13 cellular contexts compared by ENCODE assay signal in the genomic region with DNA sequence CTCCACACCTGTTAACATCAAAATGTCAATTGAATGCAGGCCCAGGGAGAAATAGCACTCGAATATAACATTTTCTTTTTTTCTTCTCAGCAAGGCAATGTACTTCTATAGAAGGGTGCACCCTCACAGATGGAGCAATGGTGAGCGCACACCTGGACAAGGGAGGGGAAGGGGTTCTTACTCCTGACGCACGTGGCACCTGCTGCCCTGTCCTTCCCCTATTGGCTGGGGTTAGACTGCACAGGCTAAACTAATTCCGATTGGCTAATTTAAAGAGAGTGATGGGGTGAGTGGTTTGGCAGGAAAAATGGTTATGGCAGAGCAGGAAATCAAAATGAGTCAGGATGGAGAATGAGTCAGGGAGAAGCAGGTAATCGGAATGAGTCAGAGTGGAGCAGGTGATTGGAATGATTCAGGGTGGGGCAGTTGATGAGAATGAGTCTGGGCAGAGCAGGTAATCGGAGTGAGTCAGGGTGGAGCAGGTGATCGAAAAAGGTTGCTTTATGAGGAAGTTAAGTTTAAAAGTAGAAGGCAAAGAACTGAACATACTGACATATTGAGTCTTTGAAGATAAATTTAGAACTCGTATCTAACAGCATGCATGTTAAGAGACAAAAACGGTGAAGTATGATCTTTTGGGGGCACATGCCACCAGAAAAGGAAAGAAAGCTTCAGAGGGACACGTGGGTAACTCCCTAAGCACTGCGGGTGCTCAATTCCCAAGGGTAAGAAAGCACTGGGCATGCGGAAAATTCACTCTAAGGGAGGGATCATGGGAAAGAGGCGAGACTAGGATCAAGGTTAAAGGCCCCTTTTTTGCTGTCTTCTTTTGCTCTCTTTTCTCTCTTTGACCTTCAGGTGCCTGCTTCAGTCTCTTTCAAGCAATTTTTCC.
DNase-seq lines count a peak whose midpoint lies in the region; ATAC-seq and TF ChIP-seq lines count a peak whose summit lies in the region.
"Had no signal": no experiment of that assay in that cellular context is flagged by ENCODE, and none has a peak within 500 bp of the region (broad histone marks: within the 10 kb centered on the region; RNA-seq: fewer than 3 reads in every experiment).

No MANE protein-coding gene starts in this region.

- no peak for ATAC-seq in activated naive CD8-positive, alpha-beta T cell treated with anti-CD3 and anti-CD28 coated beads, Interleukin-2, amount 50 U/mL, for 24 hours

- in situ Hi-C loops in brain microvascular endothelial cell (cut with HindIII; ENCODE audit: low pct_ligation_motif_present, low sequenced_read_pairs): no loop called here

- H3K4me3 ChIP-seq in BLaER1 treated with 17β-estradiol and CSF1 and Interleukin-3, amounts not matched to agents 10 nM and 100 nM: no peak overlapping the region
- no peak overlapping the region for H3K4me3 ChIP-seq in brain microvascular endothelial cell (ENCODE audit: low read depth, low read length)

- H3K36me3 ChIP-seq in BLaER1 treated with 17β-estradiol and CSF1 and Interleukin-3, amounts not matched to agents 10 nM and 100 nM: no peaks in the 10 kb centered on the region
- H3K36me3 ChIP-seq in brain microvascular endothelial cell (replicated peaks): no peaks in the 10 kb centered on the region

- TF ChIP-seq CTCF in brain microvascular endothelial cell (IDR thresholded peaks at IDR 0.05; ENCODE audit: low read depth, low read length, missing control alignments) (no peak), mesothelial cell of epicardium (IDR thresholded peaks at IDR 0.05; ENCODE audit: unreplicated experiment) (no peak)

- H3K4me1 ChIP-seq in BLaER1 treated with 17β-estradiol and CSF1 and Interleukin-3, amounts not matched to agents 10 nM and 100 nM: peaks cover 0 to 21% (median 10%) of the 10 kb centered on the region in 10 experiments; a peak in 14 of 20 replicates

- no peak overlapping the region for H3K4me3 Mint-ChIP-seq in mesothelial cell of epicardium
- no peak overlapping the region for H3K4me3 Mint-ChIP-seq in activated naive CD8-positive, alpha-beta T cell treated with anti-CD3 and anti-CD28 coated beads, Interleukin-2, amount 50 U/mL, for 24 hours
- H3K4me3 Mint-ChIP-seq: CD4-positive, CD25-positive, alpha-beta regulatory T cell had no signal

- peaks cover 6% of the 10 kb centered on the region for H3K27me3 Mint-ChIP-seq in mesothelial cell of epicardium (ENCODE audit: low read depth)
- H3K27me3 Mint-ChIP-seq in activated naive CD8-positive, alpha-beta T cell treated with anti-CD3 and anti-CD28 coated beads, Interleukin-2, amount 50 U/mL, for 24 hours: peaks cover 3% of the 10 kb centered on the region

- DNase-seq in HPDE6-E6E7 (ENCODE audit: extremely low spot score) (peak; percentile 44), brain microvascular endothelial cell (peak; percentile 37), mucosa of gallbladder (ENCODE audit: low spot score) (peak; percentile 86), mesothelial cell of epicardium (ENCODE audit: low spot score in 2 of 2, unreplicated experiment in 2 of 2) (no peak), SHP77 (lab: John Stamatoyannopoulos, UW) (no peak), NCI-H2196 treated with DMSO at 0.1 percent for 48 hours (lab: John Stamatoyannopoulos, UW; ENCODE audit: unreplicated experiment) (no peak)
- no peak for DNase-seq in activated naive CD8-positive, alpha-beta T cell treated with anti-CD3 and anti-CD28 coated beads, Interleukin-2, amount 50 U/mL, for 24 hours
- DNase-seq: activated gamma-delta T cell; CD4-positive, CD25-positive, alpha-beta regulatory T cell; NCI-H1436; stimulated activated naive CD4-positive, alpha-beta T cell had no signal

- no peaks in the 10 kb centered on the region for H3K36me3 Mint-ChIP-seq in mesothelial cell of epicardium
- peaks cover 1% of the 10 kb centered on the region for H3K36me3 Mint-ChIP-seq in activated naive CD8-positive, alpha-beta T cell treated with anti-CD3 and anti-CD28 coated beads, Interleukin-2, amount 50 U/mL, for 24 hours (ENCODE audit: low read depth)
- H3K36me3 Mint-ChIP-seq: CD4-positive, CD25-positive, alpha-beta regulatory T cell had no signal

- no peaks in the 10 kb centered on the region for H3K4me1 Mint-ChIP-seq in mesothelial cell of epicardium
- H3K4me1 Mint-ChIP-seq in activated naive CD8-positive, alpha-beta T cell treated with anti-CD3 and anti-CD28 coated beads, Interleukin-2, amount 50 U/mL, for 24 hours: peaks cover 6% of the 10 kb centered on the region
- H3K4me1 Mint-ChIP-seq: CD4-positive, CD25-positive, alpha-beta regulatory T cell had no signal

- H3K9me3 ChIP-seq in BLaER1 treated with 17β-estradiol and CSF1 and Interleukin-3, amounts not matched to agents 10 nM and 100 nM (replicated peaks in 1 of 11): peaks cover 0 to 6% (median 1%) of the 10 kb centered on the region in 11 experiments; a peak in 5 of 22 replicates

- H4K20me1 ChIP-seq in BLaER1 treated with 17β-estradiol and CSF1 and Interleukin-3, amounts not matched to agents 10 nM and 100 nM: no peaks in the 10 kb centered on the region

- H3K27ac Mint-ChIP-seq in mesothelial cell of epicardium: no peak overlapping the region
- no peak overlapping the region for H3K27ac Mint-ChIP-seq in activated naive CD8-positive, alpha-beta T cell treated with anti-CD3 and anti-CD28 coated beads, Interleukin-2, amount 50 U/mL, for 24 hours
- H3K27ac Mint-ChIP-seq: CD4-positive, CD25-positive, alpha-beta regulatory T cell had no signal

- peak overlapping the region in 7 of 11 experiments; percentile 8 to 60 (median 48); a peak in 12 of 22 replicates for H3K4me2 ChIP-seq in BLaER1 treated with 17β-estradiol and CSF1 and Interleukin-3, amounts not matched to agents 10 nM and 100 nM

- no peaks in the 10 kb centered on the region for H3K27me3 ChIP-seq in BLaER1 treated with 17β-estradiol and CSF1 and Interleukin-3, amounts not matched to agents 10 nM and 100 nM
- H3K27me3 ChIP-seq in brain microvascular endothelial cell (replicated peaks): no peaks in the 10 kb centered on the region

- no peak overlapping the region for H3K9ac ChIP-seq in BLaER1 treated with 17β-estradiol and CSF1 and Interleukin-3, amounts not matched to agents 10 nM and 100 nM

- no peak overlapping the region for H3K27ac ChIP-seq in BLaER1 treated with 17β-estradiol and CSF1 and Interleukin-3, amounts not matched to agents 10 nM and 100 nM
- peak overlapping the region; percentile 99 for H3K27ac ChIP-seq in brain microvascular endothelial cell
- H3K27ac ChIP-seq: VCaP had no signal

- peaks cover 11% of the 10 kb centered on the region for H3K9me3 Mint-ChIP-seq in mesothelial cell of epicardium
- H3K9me3 Mint-ChIP-seq in activated naive CD8-positive, alpha-beta T cell treated with anti-CD3 and anti-CD28 coated beads, Interleukin-2, amount 50 U/mL, for 24 hours: peaks cover 5% of the 10 kb centered on the region

Comparison
In these comparisons a context has a peak if more than half of its experiments do, and no peak if none do; other contexts are left out.
1. DNase-seq: peak in HPDE6-E6E7 (single experiment), brain microvascular endothelial cell (single experiment) and mucosa of gallbladder (single experiment); none in mesothelial cell of epicardium (0 of 2), SHP77 (0 of 2), NCI-H2196 treated with DMSO at 0.1 percent for 48 hours (single experiment) and activated naive CD8-positive, alpha-beta T cell treated with anti-CD3 and anti-CD28 coated beads, Interleukin-2, amount 50 U/mL, for 24 hours (single experiment).